7 cellular contexts compared by ENCODE assay signal in genomic region chr3:81761904-81762565, GRCh38. TPM values are rescaled to one million over a fixed set of nuclear protein-coding genes. Genes with fewer than 3 reads are reported as not detected.
A peak's percentile ranks its signal among the peaks of the same experiment; 100 is the strongest.
DNase-seq lines count a peak whose midpoint lies in the region; ATAC-seq and TF ChIP-seq lines count a peak whose summit lies in the region.

No MANE protein-coding gene starts in this region.

- no peaks in the 10 kb centered on the region for H3K27me3 ChIP-seq in H7 (ENCODE audit: control insufficient read depth, insufficient read depth, low read length)
- no peaks in the 10 kb centered on the region for H3K27me3 ChIP-seq in right cardiac atrium (ENCODE audit: control insufficient read depth, insufficient read depth)

- intact Hi-C loops in right cardiac atrium (cut with DNase I) = no loop called here

- H3K4me3 Mint-ChIP-seq in stimulated activated effector memory CD8-positive, alpha-beta T cell treated with anti-CD3 and anti-CD28 coated beads, Interleukin-12 subunit alpha, Interleukin-12 subunit beta, amount 100 ng/mL, for 72 hours = peak overlapping the region; percentile 79

- ATAC-seq in right cardiac atrium (no peak), HG03097 (IDR thresholded peaks at IDR 0.05; ENCODE audit: low FRiP score, unreplicated experiment) (no peak)
- ATAC-seq in stimulated activated effector memory CD8-positive, alpha-beta T cell treated with anti-CD3 and anti-CD28 coated beads, Interleukin-12 subunit alpha, Interleukin-12 subunit beta, amount 100 ng/mL, for 72 hours = no peak

- WGBS in right cardiac atrium = 15% methylated on average over 6 of the region's 6 CpGs

- DNase-seq in H7 (no peak), right cardiac atrium (no peak), NCI-H526 treated with DMSO at 0.1 percent for 48 hours (lab: John Stamatoyannopoulos, UW) (no peak), NOMO-1 (lab: John Stamatoyannopoulos, UW; ENCODE audit: unreplicated experiment in 2 of 2) (no peak)
- no peak for DNase-seq in stimulated activated effector memory CD8-positive, alpha-beta T cell treated with anti-CD3 and anti-CD28 coated beads, Interleukin-12 subunit alpha, Interleukin-12 subunit beta, amount 100 ng/mL, for 72 hours (ENCODE audit: low spot score in 2 of 2)

- H3K4me3 ChIP-seq in H7 (ENCODE audit: insufficient read depth, low read depth, low read length) = peak overlapping the region; percentile 72
- peak overlapping the region; percentile 81 for H3K4me3 ChIP-seq in right cardiac atrium (ENCODE audit: low read length)

- no peaks in the 10 kb centered on the region for H3K9me3 ChIP-seq in right cardiac atrium (ENCODE audit: control insufficient read depth, low read length)

- H3K36me3 ChIP-seq in H7 (replicated peaks; ENCODE audit: control insufficient read depth, insufficient read depth, low read length) = no peaks in the 10 kb centered on the region

- peaks cover 43% of the 10 kb centered on the region for H3K36me3 Mint-ChIP-seq in stimulated activated effector memory CD8-positive, alpha-beta T cell treated with anti-CD3 and anti-CD28 coated beads, Interleukin-12 subunit alpha, Interleukin-12 subunit beta, amount 100 ng/mL, for 72 hours

- H3K4me1 ChIP-seq in right cardiac atrium (ENCODE audit: control insufficient read depth, insufficient read depth, low read length) = no peaks in the 10 kb centered on the region

- H3K27ac ChIP-seq in VCaP (peak overlapping the region; percentile 98), right cardiac atrium (ENCODE audit: low read length) (peak overlapping the region; percentile 99)

- TF ChIP-seq CTCF in VCaP (conservative IDR thresholded peaks at IDR 0.05) = no peak

- H3K9me3 Mint-ChIP-seq in stimulated activated effector memory CD8-positive, alpha-beta T cell treated with anti-CD3 and anti-CD28 coated beads, Interleukin-12 subunit alpha, Interleukin-12 subunit beta, amount 100 ng/mL, for 72 hours = no peaks in the 10 kb centered on the region

- H3K4me1 Mint-ChIP-seq in stimulated activated effector memory CD8-positive, alpha-beta T cell treated with anti-CD3 and anti-CD28 coated beads, Interleukin-12 subunit alpha, Interleukin-12 subunit beta, amount 100 ng/mL, for 72 hours = peaks cover 30% of the 10 kb centered on the region

- peak overlapping the region; percentile 96 for H3K27ac Mint-ChIP-seq in stimulated activated effector memory CD8-positive, alpha-beta T cell treated with anti-CD3 and anti-CD28 coated beads, Interleukin-12 subunit alpha, Interleukin-12 subunit beta, amount 100 ng/mL, for 72 hours

RNA-seq across cellular contexts. Expression of gene GBE1, which starts 0.6 kb away (rescaled TPM):
- 7.7 and 8.6 TPM in 2 replicates for total RNA-seq in H7 (2014; rRNA removed; shearing (Covaris generic))
- 10 to 100 TPM; 48.9 to 73.0 (median 54.2) TPM for total RNA-seq in right cardiac atrium
- 38.2 TPM for polyA plus RNA-seq in right cardiac atrium
